18 cellular contexts compared by ENCODE assay signal in the genomic region with DNA sequence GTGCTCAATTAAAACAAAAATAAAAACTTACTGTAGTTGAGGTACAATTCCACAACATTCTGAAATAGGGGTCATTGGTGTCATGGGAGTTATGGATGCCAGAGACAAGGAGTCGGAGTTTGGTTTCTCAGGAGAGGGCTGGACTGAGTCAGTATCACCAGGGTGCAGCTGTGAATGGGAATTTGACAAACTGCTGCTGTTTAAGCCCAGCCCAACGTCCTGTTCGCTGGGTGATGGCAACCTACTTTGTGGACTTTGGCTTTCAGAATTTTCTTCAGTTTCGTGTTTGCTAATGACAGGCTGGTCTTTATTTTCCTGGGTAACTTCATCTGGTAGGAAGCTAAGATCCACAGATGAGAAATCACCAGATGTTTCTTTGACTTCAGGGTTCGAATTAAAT. TPM values are rescaled to one million over a fixed set of nuclear protein-coding genes. Genes with fewer than 3 reads are reported as not detected.
DNase-seq lines count a peak whose midpoint lies in the region; ATAC-seq, FAIRE-seq and TF ChIP-seq lines count a peak whose summit lies in the region.
"Had no signal": no experiment of that assay in that cellular context is flagged by ENCODE, and none has a peak within 500 bp of the region (broad histone marks: within the 10 kb centered on the region; RNA-seq: fewer than 3 reads in every experiment).

No MANE protein-coding gene starts in this region.

- no peak for FAIRE-seq in small intestine (lab: Jason Lieb, UNC)
- FAIRE-seq: A549 had no signal

- H3K9ac ChIP-seq in SK-N-MC (ENCODE audit: insufficient read length), result peak overlapping the region; percentile 28

- no peaks in the 10 kb centered on the region for H4K20me1 ChIP-seq in GM23338 (replicated peaks; ENCODE audit: insufficient read depth)

- peak overlapping the region; percentile 38; the same call in 1 of the 2 replicates for H2AFZ ChIP-seq in GM23338

- H3F3A ChIP-seq in GM23338 (replicated peaks; ENCODE audit: low read depth), result no peaks in the 10 kb centered on the region

- no peaks in the 10 kb centered on the region for H3K36me3 Mint-ChIP-seq in GM23338 (ENCODE audit: low read depth)
- H3K36me3 Mint-ChIP-seq: CD14-positive monocyte; CD8-positive, alpha-beta memory T cell had no signal

- H3K9me3 Mint-ChIP-seq in GM23338, result no peaks in the 10 kb centered on the region
- H3K9me3 Mint-ChIP-seq: CD14-positive monocyte; CD8-positive, alpha-beta memory T cell had no signal

- H3K27me3 ChIP-seq in GM23338 (ENCODE audit: insufficient read depth) (no peaks in the 10 kb centered on the region), small intestine (ENCODE audit: control insufficient read depth in 2 of 2, insufficient read depth in 2 of 2, low read length in 2 of 2) (no peaks in the 10 kb centered on the region), aorta (ENCODE audit: control insufficient read depth in 1 of 2, insufficient read depth in 2 of 2, low read length in 1 of 2) (no peaks in the 10 kb centered on the region)

- H3K9me2 ChIP-seq in GM23338 (ENCODE audit: insufficient read depth), result no peaks in the 10 kb centered on the region

- H3K4me1 ChIP-seq in GM23338 (ENCODE audit: insufficient read depth), result peaks cover 7% of the 10 kb centered on the region; the same call in 1 of the 2 replicates
- no peaks in the 10 kb centered on the region for H3K4me1 ChIP-seq in small intestine (ENCODE audit: control insufficient read depth in 2 of 2, insufficient read depth in 1 of 2, low read depth in 1 of 2, low read length in 1 of 2)
- no peaks in the 10 kb centered on the region for H3K4me1 ChIP-seq in aorta (ENCODE audit: control insufficient read depth in 1 of 2, insufficient read depth in 2 of 2, low read length in 2 of 2)
- H3K4me1 ChIP-seq: A549, Caco-2 had no signal

- H3K4me3 Mint-ChIP-seq in GM23338, result no peak overlapping the region
- H3K4me3 Mint-ChIP-seq: CD14-positive monocyte; CD8-positive, alpha-beta memory T cell had no signal

- no peaks in the 10 kb centered on the region for H3K9me3 ChIP-seq in SK-N-MC (ENCODE audit: low read depth, low read length)
- H3K9me3 ChIP-seq in small intestine (ENCODE audit: control insufficient read depth, low read depth), result no peaks in the 10 kb centered on the region
- no peaks in the 10 kb centered on the region for H3K9me3 ChIP-seq in aorta (ENCODE audit: control insufficient read depth, low read length)
- H3K9me3 ChIP-seq: A549, Caco-2 had no signal

- H3K27me3 Mint-ChIP-seq in GM23338 (ENCODE audit: insufficient read depth, low read depth, poor library complexity), result no peaks in the 10 kb centered on the region

- no peak overlapping the region; the same call in 1 of the 2 replicates for H3K27ac Mint-ChIP-seq in GM23338

- H3K4me1 Mint-ChIP-seq in GM23338, result peaks cover 9% of the 10 kb centered on the region; the same call in 2 of the 3 replicates

- ATAC-seq in GM23338 (no peak), left colon (peak; percentile 61), aorta (ENCODE audit: low FRiP score) (no peak)
- ATAC-seq: A549 had no signal

- no peaks in the 10 kb centered on the region for H3K79me2 ChIP-seq in GM23338 (replicated peaks; ENCODE audit: insufficient read depth)

- H3K27ac ChIP-seq in GM23338 (ENCODE audit: low read depth) (no peak overlapping the region), SK-N-MC (0 out of 2 replicates have a peak overlapping the region, but pooled peaks have one; percentile 19), small intestine (ENCODE audit: low read depth in 1 of 2, low read length in 1 of 2) (no peak overlapping the region), aorta (ENCODE audit: low read depth in 1 of 2, low read length in 2 of 2) (no peak overlapping the region)
- H3K27ac ChIP-seq: A549 had no signal

- DNase-seq in GM23338 (ENCODE audit: low spot score), result no peak
- no peak for DNase-seq in SK-N-MC (ENCODE audit: low read depth, low spot score)
- DNase-seq in left colon, result no peak
- peak; percentile 44 for DNase-seq in small intestine
- DNase-seq in ureter (ENCODE audit: low spot score), result no peak
- DNase-seq in aorta, result no peak
- DNase-seq in activated effector memory CD4-positive, alpha-beta T cell treated with Interleukin-2 at 50 U/mL for 16 hours, result no peak
- DNase-seq: Caco-2; CD8-positive, alpha-beta memory T cell; DMS53; GF-D8; HCEC 1CT; KBM-7 had no signal

- H3K4me2 ChIP-seq in GM23338, result no peak overlapping the region
- H3K4me2 ChIP-seq: A549 had no signal

- WGBS in small intestine, 3 donors, result 12 to 45% (median 28%) methylated on average over 5 of the region's 5 CpGs
- WGBS in aorta, 2 donors, result 42 to 45% methylated on average over 5 of the region's 5 CpGs

- intact Hi-C loops in left colon (cut with DNase I, micrococcal nuclease), result loop anchor here in 1 of 2 donors (10.0 kb wide), 1 partner anchor 1038 kb away; no protein-coding TSS in a partner anchor
- intact Hi-C loops in aorta (cut with DNase I), result loop anchor here in 1 of 2 donors (5.0 kb wide), 1 partner anchor 1036 kb away; no protein-coding TSS in a partner anchor

- TF ChIP-seq CTCF in GM23338 (conservative IDR thresholded peaks at IDR 0.05; ENCODE audit: low read depth in 2 of 2), result no peak

- no peak overlapping the region for H3K4me3 ChIP-seq in GM23338
- H3K4me3 ChIP-seq in SK-N-MC, result no peak overlapping the region
- no peak overlapping the region for H3K4me3 ChIP-seq in small intestine (ENCODE audit: low read depth in 1 of 2, low read length in 2 of 2)
- H3K4me3 ChIP-seq in aorta (ENCODE audit: low read length in 2 of 2), result no peak overlapping the region
- H3K4me3 ChIP-seq: A549 had no signal

- H3K36me3 ChIP-seq in GM23338 (ENCODE audit: insufficient read depth) (no peaks in the 10 kb centered on the region), SK-N-MC (ENCODE audit: insufficient read depth, low read length) (no peaks in the 10 kb centered on the region), small intestine (ENCODE audit: control insufficient read depth in 2 of 2, insufficient read depth in 2 of 2, low read length in 2 of 2) (no peaks in the 10 kb centered on the region), aorta (ENCODE audit: control insufficient read depth in 1 of 2, insufficient read depth in 2 of 2, low read length in 1 of 2) (no peaks in the 10 kb centered on the region)

TF ChIP-seq in GM23338, 12 proteins besides CTCF, POLR2A, EP300 and RAD21 (continues in another document):
- TF ChIP-seq STAT1 (IDR thresholded peaks at IDR 0.05; ENCODE audit: unreplicated experiment) (no peak), ZNF114 (CRISPR knock-in tag; IDR thresholded peaks at IDR 0.05) (no peak), NANOG (IDR thresholded peaks at IDR 0.05; ENCODE audit: borderline replicate concordance) (no peak), EZH2 (IDR thresholded peaks at IDR 0.05; ENCODE audit: low read depth, unreplicated experiment) (no peak), POLR2AphosphoS5 (IDR thresholded peaks at IDR 0.05; ENCODE audit: low read depth) (no peak), JUNB (IDR thresholded peaks at IDR 0.05; ENCODE audit: unreplicated experiment) (no peak)
- TF ChIP-seq, protein P1, sequence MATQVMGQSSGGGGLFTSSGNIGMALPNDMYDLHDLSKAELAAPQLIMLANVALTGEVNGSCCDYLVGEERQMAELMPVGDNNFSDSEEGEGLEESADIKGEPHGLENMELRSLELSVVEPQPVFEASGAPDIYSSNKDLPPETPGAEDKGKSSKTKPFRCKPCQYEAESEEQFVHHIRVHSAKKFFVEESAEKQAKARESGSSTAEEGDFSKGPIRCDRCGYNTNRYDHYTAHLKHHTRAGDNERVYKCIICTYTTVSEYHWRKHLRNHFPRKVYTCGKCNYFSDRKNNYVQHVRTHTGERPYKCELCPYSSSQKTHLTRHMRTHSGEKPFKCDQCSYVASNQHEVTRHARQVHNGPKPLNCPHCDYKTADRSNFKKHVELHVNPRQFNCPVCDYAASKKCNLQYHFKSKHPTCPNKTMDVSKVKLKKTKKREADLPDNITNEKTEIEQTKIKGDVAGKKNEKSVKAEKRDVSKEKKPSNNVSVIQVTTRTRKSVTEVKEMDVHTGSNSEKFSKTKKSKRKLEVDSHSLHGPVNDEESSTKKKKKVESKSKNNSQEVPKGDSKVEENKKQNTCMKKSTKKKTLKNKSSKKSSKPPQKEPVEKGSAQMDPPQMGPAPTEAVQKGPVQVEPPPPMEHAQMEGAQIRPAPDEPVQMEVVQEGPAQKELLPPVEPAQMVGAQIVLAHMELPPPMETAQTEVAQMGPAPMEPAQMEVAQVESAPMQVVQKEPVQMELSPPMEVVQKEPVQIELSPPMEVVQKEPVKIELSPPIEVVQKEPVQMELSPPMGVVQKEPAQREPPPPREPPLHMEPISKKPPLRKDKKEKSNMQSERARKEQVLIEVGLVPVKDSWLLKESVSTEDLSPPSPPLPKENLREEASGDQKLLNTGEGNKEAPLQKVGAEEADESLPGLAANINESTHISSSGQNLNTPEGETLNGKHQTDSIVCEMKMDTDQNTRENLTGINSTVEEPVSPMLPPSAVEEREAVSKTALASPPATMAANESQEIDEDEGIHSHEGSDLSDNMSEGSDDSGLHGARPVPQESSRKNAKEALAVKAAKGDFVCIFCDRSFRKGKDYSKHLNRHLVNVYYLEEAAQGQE (IDR thresholded peaks at IDR 0.05; ENCODE audit: unreplicated experiment), result no peak

RNA-seq across cellular contexts. Expression of a gene that starts 3.9 kb away (rescaled TPM):
- 0.24 TPM in 1 of 2 replicates, not detected in the other for total RNA-seq in GM23338 (2014; rRNA removed; shearing (Covaris generic))
- polyA plus RNA-seq in GM23338 (2016; fragmentation: Nextera tagmentation; extraction: Ambion mirVana) (not detected in 2 replicates), small intestine (not detected), aorta (not detected)
- total RNA-seq in left colon (not detected), ureter (not detected), aorta (not detected)
- total RNA-seq: Caco-2; CD8-positive, alpha-beta memory T cell; H4 had no signal
- polyA plus RNA-seq: A549; AG04450; BJ; CD14-positive monocyte; CD8-positive, alpha-beta memory T cell had no signal

RNA-seq across cellular contexts. Expression of a gene that starts 24.9 kb away (rescaled TPM):
- total RNA-seq in GM23338 (2014; rRNA removed; shearing (Covaris generic)), result 15.2 and 15.6 TPM in 2 replicates
- polyA plus RNA-seq in GM23338 (2016; fragmentation: Nextera tagmentation; extraction: Ambion mirVana) (6.9 and 7.3 TPM in 2 replicates), small intestine (1 to 10 TPM; 3.5 to 8.3 (median 3.6) TPM), aorta (10 to 100 TPM in 1 of 2 donors, 1 to 10 TPM in 1; 6.0 to 11.5 TPM)
- total RNA-seq in left colon (10 to 100 TPM in 1 of 2 donors, 1 to 10 TPM in 1; 6.3 to 10.0 TPM), ureter (12.2 TPM), aorta (10 to 100 TPM; 18.7 to 19.4 TPM)
